In genomic region chr19:29945433-29945832, GRCh38 we compare ENCODE assay signal across 17 cellular contexts. TPM values are rescaled to one million over a fixed set of nuclear protein-coding genes. Genes with fewer than 3 reads are reported as not detected.
DNase-seq lines count a peak whose midpoint lies in the region; ATAC-seq, FAIRE-seq and TF ChIP-seq lines count a peak whose summit lies in the region.
"Had no signal": no experiment of that assay in that cellular context is flagged by ENCODE, and none has a peak within 500 bp of the region (broad histone marks: within the 10 kb centered on the region; RNA-seq: fewer than 3 reads in every experiment).

No MANE protein-coding gene starts in this region.

- no peak for TF ChIP-seq RAD21 in HepG2 (CRISPR knock-in tag; IDR thresholded peaks at IDR 0.05)

- TF ChIP-seq EP300 in HepG2 (IDR thresholded peaks at IDR 0.05; ENCODE audit: low read depth in 2 of 2, low read length in 2 of 2) (no peak), HepG2 (CRISPR knock-in tag; IDR thresholded peaks at IDR 0.05; ENCODE audit: borderline replicate concordance) (no peak)

- no peak overlapping the region for H4K8ac ChIP-seq in mesenchymal stem cell (ENCODE audit: low read length)

- peak overlapping the region; percentile 77 for H3K27ac Mint-ChIP-seq in activated T-helper 17 cell treated with anti-CD3 and anti-CD28 coated beads, Interleukin-2, amount 50 U/mL, for 72 hours
- H3K27ac Mint-ChIP-seq: dendritic cell treated with granulocyte-macrophage colony-stimulating factor and Interleukin-4, amounts not matched to agents 40 ng/mL and 50 ng/mL, for 4 days had no signal

- no peak overlapping the region for H2AFZ ChIP-seq in HepG2 (ENCODE audit: low read length)
- H2AFZ ChIP-seq in mesenchymal stem cell (ENCODE audit: low read depth, low read length), result no peak overlapping the region
- H2AFZ ChIP-seq: PC-9 had no signal

- no peaks in the 10 kb centered on the region for H3K27me3 Mint-ChIP-seq in activated T-helper 17 cell treated with anti-CD3 and anti-CD28 coated beads, Interleukin-2, amount 50 U/mL, for 72 hours

- H3K27ac ChIP-seq in HepG2 (ENCODE audit: extremely low read length, insufficient read depth, low read length) (no peak overlapping the region), right lobe of liver (no peak overlapping the region), mesenchymal stem cell (ENCODE audit: low read length, poor library complexity, severe bottlenecking) (no peak overlapping the region)
- H3K27ac ChIP-seq: BLaER1, ovary, PC-9 had no signal

- DNase-seq in HepG2 (ENCODE audit: low spot score) (no peak), right lobe of liver (no peak), mesenchymal stem cell (peak; percentile 38), GM10266 (ENCODE audit: extremely low spot score) (no peak), NCI-H2029 (lab: John Stamatoyannopoulos, UW) (no peak), inferior parietal cortex (ENCODE audit: extremely low spot score) (no peak)
- DNase-seq in effector CD4-positive, alpha-beta T cell, result no peak
- DNase-seq: activated gamma-delta T cell, H9, NCI-H2081 treated with DMSO at 0.1 percent for 48 hours, ovary, PC-9 had no signal

- no peak overlapping the region for H2BK12ac ChIP-seq in mesenchymal stem cell (ENCODE audit: low read length in 2 of 2)

- no peak overlapping the region for H3K14ac ChIP-seq in mesenchymal stem cell (ENCODE audit: low read length in 2 of 2)

- in situ Hi-C loops in HepG2 (cut with HindIII; ENCODE audit: extremely low pct_ligation_motif_present, low pct_unique_long_range_greater_than_20kb), result no loop called here

- no peaks in the 10 kb centered on the region for H3K27me3 ChIP-seq in HepG2 (ENCODE audit: control insufficient read depth in 1 of 2, insufficient read depth in 2 of 2, low read length in 2 of 2)
- no peaks in the 10 kb centered on the region for H3K27me3 ChIP-seq in right lobe of liver
- H3K27me3 ChIP-seq in mesenchymal stem cell (ENCODE audit: control insufficient read depth in 1 of 2, insufficient read depth in 1 of 2, low read length in 2 of 2), result no peaks in the 10 kb centered on the region
- H3K27me3 ChIP-seq: BLaER1, ovary had no signal

- no peak overlapping the region for H3K23ac ChIP-seq in mesenchymal stem cell (ENCODE audit: low read length in 2 of 2)

- H2BK5ac ChIP-seq in mesenchymal stem cell (ENCODE audit: low read depth, low read length, poor library complexity, severe bottlenecking), result no peak overlapping the region

- H3K36me3 Mint-ChIP-seq in activated T-helper 17 cell treated with anti-CD3 and anti-CD28 coated beads, Interleukin-2, amount 50 U/mL, for 72 hours (ENCODE audit: low read depth), result peaks cover 38% of the 10 kb centered on the region

- peaks cover 69% of the 10 kb centered on the region for H3K79me2 ChIP-seq in HepG2 (ENCODE audit: insufficient read depth, low read length)

- 84% methylated on average over 4 of the region's 4 CpGs for WGBS in HepG2 (ENCODE audit: low lambda C conversion rate)
- 41% methylated on average over 4 of the region's 4 CpGs for WGBS in right lobe of liver (ENCODE audit: insufficient coverage, low coverage, low lambda C conversion rate, missing lambda C conversion rate)
- 86% methylated on average over 1 of the region's 4 CpGs for WGBS in mesenchymal stem cell

- H3K9me3 Mint-ChIP-seq in activated T-helper 17 cell treated with anti-CD3 and anti-CD28 coated beads, Interleukin-2, amount 50 U/mL, for 72 hours, result no peaks in the 10 kb centered on the region
- H3K9me3 Mint-ChIP-seq: dendritic cell treated with granulocyte-macrophage colony-stimulating factor and Interleukin-4, amounts not matched to agents 40 ng/mL and 50 ng/mL, for 4 days had no signal

- intact Hi-C loops in HepG2 (cut with micrococcal nuclease; ENCODE audit: unreplicated experiment) (no loop called here), right lobe of liver (cut with DNase I) (no loop called here)

- peaks cover 45% of the 10 kb centered on the region for H3K4me1 Mint-ChIP-seq in activated T-helper 17 cell treated with anti-CD3 and anti-CD28 coated beads, Interleukin-2, amount 50 U/mL, for 72 hours

- FAIRE-seq in HepG2 (lab: Jason Lieb, UNC), result no peak
- FAIRE-seq: TTC549 had no signal

- BruUV-seq in HepG2 (replicated peaks; lab: Mats Ljungman, UMichigan), result no TSS peak

- H3K4me3 Mint-ChIP-seq in activated T-helper 17 cell treated with anti-CD3 and anti-CD28 coated beads, Interleukin-2, amount 50 U/mL, for 72 hours, result peak overlapping the region; percentile 75
- H3K4me3 Mint-ChIP-seq: dendritic cell treated with granulocyte-macrophage colony-stimulating factor and Interleukin-4, amounts not matched to agents 40 ng/mL and 50 ng/mL, for 4 days; H9 had no signal

- H3K4me2 ChIP-seq in HepG2 (ENCODE audit: low read depth, low read length) (peak overlapping the region; percentile 66), mesenchymal stem cell (ENCODE audit: low read length, poor library complexity, severe bottlenecking) (no peak overlapping the region)

- H3K18ac ChIP-seq in mesenchymal stem cell (ENCODE audit: low read depth in 1 of 2, low read length in 2 of 2), result no peak overlapping the region

- TF ChIP-seq CTCF in HepG2 (CRISPR knock-in tag; IDR thresholded peaks at IDR 0.05) (no peak), right lobe of liver (IDR thresholded peaks at IDR 0.05) (no peak), GM10266 (IDR thresholded peaks at IDR 0.05; ENCODE audit: control insufficient read depth, insufficient read depth, low read depth, missing control alignments) (no peak)

- ATAC-seq in HepG2 (no peak), right lobe of liver (no peak)
- ATAC-seq in activated T-helper 17 cell treated with anti-CD3 and anti-CD28 coated beads, Interleukin-2, amount 50 U/mL, for 72 hours (replicated peaks), result no peak
- ATAC-seq: left lobe of liver had no signal

- CTCF ChIA-PET in HepG2 (lab: Yijun Ruan, JAX; ENCODE audit: low intra/inter-chr PET ratio, low total read pairs), result no interaction called here

- no peaks in the 10 kb centered on the region for H3K36me3 ChIP-seq in HepG2 (replicated peaks in 1 of 2; ENCODE audit: control insufficient read depth in 1 of 2, insufficient read depth in 2 of 2, low read length in 2 of 2)
- H3K36me3 ChIP-seq in right lobe of liver, result no peaks in the 10 kb centered on the region
- H3K36me3 ChIP-seq in mesenchymal stem cell (ENCODE audit: control insufficient read depth in 1 of 2, insufficient read depth in 2 of 2, low read depth in 1 of 2, low read length in 2 of 2), result no peaks in the 10 kb centered on the region
- H3K36me3 ChIP-seq: ovary had no signal

- H4K20me1 ChIP-seq in HepG2 (ENCODE audit: insufficient read depth, low read length), result peaks cover 31% of the 10 kb centered on the region

- POLR2A ChIA-PET in HepG2 (lab: Yijun Ruan, JAX), result interaction anchor here (0.5 kb wide), 1 partner anchor 101 kb away, joined by 3 read pairs; no protein-coding TSS in a partner anchor

- H3K4me3 ChIP-seq in HepG2 (replicated peaks in 1 of 3; ENCODE audit: insufficient read depth in 1 of 3, low read depth in 2 of 3, low read length in 3 of 3), result no peak overlapping the region
- no peak overlapping the region for H3K4me3 ChIP-seq in right lobe of liver
- H3K4me3 ChIP-seq in mesenchymal stem cell (ENCODE audit: insufficient read depth in 1 of 2, low read depth in 1 of 2, low read length in 2 of 2), result peak overlapping the region in 1 of 2 experiments; percentile 47
- H3K4me3 ChIP-seq: BLaER1, ovary, PC-9 had no signal

- H2BK15ac ChIP-seq in mesenchymal stem cell (ENCODE audit: low read depth, poor library complexity, severe bottlenecking), result no peak overlapping the region

- no peak overlapping the region for H2AK5ac ChIP-seq in mesenchymal stem cell (ENCODE audit: low read length, severe bottlenecking)

- H3K9me3 ChIP-seq in HepG2 (ENCODE audit: low read length) (no peaks in the 10 kb centered on the region), right lobe of liver (no peaks in the 10 kb centered on the region), mesenchymal stem cell (ENCODE audit: control insufficient read depth, low read length) (no peaks in the 10 kb centered on the region)
- H3K9me3 ChIP-seq: ovary had no signal

- H4K91ac ChIP-seq in mesenchymal stem cell (ENCODE audit: low read length), result no peak overlapping the region

- no peaks in the 10 kb centered on the region for H3K79me1 ChIP-seq in mesenchymal stem cell (replicated peaks; ENCODE audit: low read length, poor library complexity, severe bottlenecking)

- H3K4me1 ChIP-seq in HepG2 (ENCODE audit: insufficient read depth, low read length), result peaks cover 60% of the 10 kb centered on the region
- peaks cover 0 to 19% (median 3%) of the 10 kb centered on the region in 4 donors for H3K4me1 ChIP-seq in right lobe of liver
- H3K4me1 ChIP-seq in mesenchymal stem cell (ENCODE audit: control insufficient read depth, insufficient read depth, low read depth, low read length), result peaks cover 8% of the 10 kb centered on the region

- H3K9ac ChIP-seq in HepG2 (ENCODE audit: insufficient read depth, low read depth, low read length), result peak overlapping the region; percentile 45
- peak overlapping the region; percentile 61 for H3K9ac ChIP-seq in mesenchymal stem cell (ENCODE audit: low read length)
- H3K9ac ChIP-seq: BLaER1 had no signal

- H3K4ac ChIP-seq in mesenchymal stem cell (ENCODE audit: low read depth in 1 of 2, low read length in 2 of 2), result no peak overlapping the region

- no peak overlapping the region for H2BK120ac ChIP-seq in mesenchymal stem cell (ENCODE audit: low read depth, low read length)

- TF ChIP-seq POLR2A in HepG2 (IDR thresholded peaks at IDR 0.05; ENCODE audit: insufficient read depth in 1 of 2, low read depth in 2 of 2, low read length in 2 of 2) (no peak), right lobe of liver (IDR thresholded peaks at IDR 0.05) (no peak)

RNA-seq across cellular contexts. Expression of gene URI1, which starts 3.4 kb away (rescaled TPM):
- total RNA-seq in HepG2 (2016; rRNA removed; fragmentation: Illumina TruSeq; extraction: Trizol), result 66.6 and 67.9 TPM in 2 replicates
- total RNA-seq in HepG2 (2016; cell fraction: cytosol; rRNA removed; fragmentation: Illumina TruSeq; extraction: Trizol; ENCODE audit: low read depth), result 55.4 and 65.8 TPM in 2 replicates
- 59.1 and 63.0 TPM in 2 replicates for total RNA-seq in HepG2 (2016; cell fraction: insoluble cytoplasmic fraction; rRNA removed; fragmentation: Illumina TruSeq; extraction: Trizol)
- total RNA-seq in HepG2 (2016; cell fraction: membrane; rRNA removed; fragmentation: Illumina TruSeq; extraction: Trizol), result 94.1 and 96.8 TPM in 2 replicates
- 59.4 and 60.6 TPM in 2 replicates for total RNA-seq in HepG2 (2016; cell fraction: nucleus; rRNA removed; fragmentation: Illumina TruSeq; extraction: Trizol)
- polyA plus RNA-seq in HepG2 (2011; rRNA removed), result 35.4 and 43.6 TPM in 2 replicates
- 17.2 and 27.7 TPM in 2 replicates for polyA plus RNA-seq in HepG2 (2011; cell fraction: cytosol; rRNA removed)
- 29.1 and 37.9 TPM in 2 replicates for polyA plus RNA-seq in HepG2 (2011; cell fraction: nucleus; rRNA removed)
- polyA plus RNA-seq in HepG2 (2012), result 40.6 and 47.2 TPM in 2 replicates
- polyA plus RNA-seq in HepG2 (2016; cell fraction: cytosol; fragmentation: Illumina TruSeq; extraction: Trizol; ENCODE audit: low read depth), result 37.8 and 49.5 TPM in 2 replicates
- 64.3 and 69.2 TPM in 2 replicates for polyA plus RNA-seq in HepG2 (2016; cell fraction: insoluble cytoplasmic fraction; fragmentation: Illumina TruSeq; extraction: Trizol; ENCODE audit: low read depth)
- 70.9 and 75.8 TPM in 2 replicates for polyA plus RNA-seq in HepG2 (2016; cell fraction: membrane; fragmentation: Illumina TruSeq; extraction: Trizol; ENCODE audit: low read depth)
- 55.9 and 58.5 TPM in 2 replicates for polyA plus RNA-seq in HepG2 (2016; cell fraction: nucleus; fragmentation: Illumina TruSeq; extraction: Trizol; ENCODE audit: insufficient read depth, low read depth)
- 20.9 and 41.9 TPM in 2 replicates for polyA minus RNA-seq in HepG2 (2011; rRNA and poly(A)+ RNA removed; ENCODE audit: low replicate concordance)
- polyA minus RNA-seq in HepG2 (2011; cell fraction: cytosol; rRNA and poly(A)+ RNA removed), result 26.6 and 35.0 TPM in 2 replicates
- polyA minus RNA-seq in HepG2 (2011; cell fraction: nucleus; rRNA and poly(A)+ RNA removed), result 118 and 132 TPM in 2 replicates
- 10 to 100 TPM; 18.8 to 29.4 (median 22.2) TPM for total RNA-seq in right lobe of liver
- 10 to 100 TPM; 61.8 to 72.8 TPM for total RNA-seq in activated T-helper 17 cell treated with anti-CD3 and anti-CD28 coated beads, Interleukin-2, amount 50 U/mL, for 72 hours
- 37.1 TPM for polyA plus RNA-seq in mesenchymal stem cell (2013, experiment 1 of 2)
- 37.5 TPM for polyA plus RNA-seq in mesenchymal stem cell (2013, experiment 2 of 2)
